Comparison of ENCODE assay signal across 20 cellular contexts in the genomic region with DNA sequence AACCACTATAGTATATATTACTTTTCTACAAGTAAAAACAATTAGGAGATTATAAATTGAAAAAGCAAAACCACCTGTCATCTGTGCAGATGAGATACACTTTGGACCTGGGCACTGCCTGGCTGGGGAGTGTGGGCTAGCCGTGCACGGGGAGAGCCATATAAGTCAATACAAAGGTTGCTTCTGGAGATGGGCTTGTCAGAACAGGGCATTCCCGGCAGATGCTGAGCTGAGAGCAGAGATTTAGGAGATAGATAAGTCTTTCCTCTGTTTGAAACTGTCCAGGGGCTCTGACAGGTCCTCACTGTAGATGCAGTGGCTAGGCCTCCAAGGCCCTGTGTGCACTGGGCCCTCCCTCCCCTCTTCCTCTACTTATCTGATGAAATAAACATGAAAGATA. TPM values are rescaled to one million over a fixed set of nuclear protein-coding genes. Genes with fewer than 3 reads are reported as not detected.
DNase-seq lines count a peak whose midpoint lies in the region; ATAC-seq, FAIRE-seq and TF ChIP-seq lines count a peak whose summit lies in the region.
"Had no signal": no experiment of that assay in that cellular context is flagged by ENCODE, and none has a peak within 500 bp of the region (broad histone marks: within the 10 kb centered on the region; RNA-seq: fewer than 3 reads in every experiment).

No MANE protein-coding gene starts in this region.

- DNase-seq in activated CD8-positive, alpha-beta T cell treated with anti-CD3 and anti-CD28 coated beads, Interleukin-2, amount 10 ng/mL, durations not matched to agents 7 days and 5 days: no peak
- DNase-seq in activated CD8-positive, alpha-beta T cell treated with anti-CD3 and anti-CD28 coated beads for 36 hours: no peak
- DNase-seq in colonic mucosa (peak; percentile 71), HepG2 (ENCODE audit: low spot score) (peak; percentile 7), Calu3 (no peak), gastrocnemius medialis (no peak), GM10266 (ENCODE audit: extremely low spot score) (no peak)
- DNase-seq: Caco-2; CD4-positive, alpha-beta T cell; DMS53; EL; KBM-7; MV-4-11; NCI-H1694 treated with DMSO at 0.1 percent for 48 hours; NCI-H446; NCI-H526 treated with DMSO at 0.1 percent for 48 hours; NK-92 treated with Interleukin-12 subunit alpha and Interleukin-12 subunit beta, amount 100 ng/mL, for 24 hours; SHP77 had no signal

- H3K4me3 Mint-ChIP-seq in activated CD8-positive, alpha-beta T cell treated with anti-CD3 and anti-CD28 coated beads, Interleukin-2, amount 10 ng/mL, durations not matched to agents 7 days and 5 days: no peak overlapping the region
- no peak overlapping the region for H3K4me3 Mint-ChIP-seq in activated CD8-positive, alpha-beta T cell treated with anti-CD3 and anti-CD28 coated beads for 36 hours
- H3K4me3 Mint-ChIP-seq in Calu3 (ENCODE audit: low read depth, unreplicated experiment): no peak overlapping the region
- H3K4me3 Mint-ChIP-seq: B cell; CD4-positive, alpha-beta T cell had no signal

- no peaks in the 10 kb centered on the region for H3K79me2 ChIP-seq in HepG2 (ENCODE audit: insufficient read depth, low read length)

- TF ChIP-seq RAD21 in HepG2 (CRISPR knock-in tag; IDR thresholded peaks at IDR 0.05): no peak

- H3K27me3 Mint-ChIP-seq in activated CD8-positive, alpha-beta T cell treated with anti-CD3 and anti-CD28 coated beads, Interleukin-2, amount 10 ng/mL, durations not matched to agents 7 days and 5 days (ENCODE audit: low read depth): no peaks in the 10 kb centered on the region
- no peaks in the 10 kb centered on the region for H3K27me3 Mint-ChIP-seq in activated CD8-positive, alpha-beta T cell treated with anti-CD3 and anti-CD28 coated beads for 36 hours
- no peaks in the 10 kb centered on the region for H3K27me3 Mint-ChIP-seq in Calu3 (ENCODE audit: unreplicated experiment)
- H3K27me3 Mint-ChIP-seq: B cell; CD4-positive, alpha-beta T cell had no signal

- no TSS peak for BruUV-seq in HepG2 (replicated peaks; lab: Mats Ljungman, UMichigan)
- BruUV-seq in Calu3 (replicated peaks; lab: Mats Ljungman, UMichigan): no TSS peak

- intact Hi-C loops in activated CD8-positive, alpha-beta T cell treated with anti-CD3 and anti-CD28 coated beads for 36 hours (cut with micrococcal nuclease): no loop called here
- intact Hi-C loops in colonic mucosa (cut with DNase I): no loop called here
- intact Hi-C loops in HepG2 (cut with micrococcal nuclease; ENCODE audit: unreplicated experiment): no loop called here
- intact Hi-C loops in Calu3 (cut with micrococcal nuclease; ENCODE audit: unreplicated experiment): no loop called here
- intact Hi-C loops in gastrocnemius medialis (cut with DNase I; ENCODE audit: low total_unique reads): no loop called here

- H3K4me3 ChIP-seq in colonic mucosa (no peak overlapping the region), HepG2 (replicated peaks in 1 of 3; ENCODE audit: insufficient read depth in 1 of 3, low read depth in 2 of 3, low read length in 3 of 3) (no peak overlapping the region), gastrocnemius medialis (no peak overlapping the region)

- H3K4me1 ChIP-seq in colonic mucosa: peaks cover 19% of the 10 kb centered on the region
- H3K4me1 ChIP-seq in HepG2 (ENCODE audit: insufficient read depth, low read length): peaks cover 30% of the 10 kb centered on the region
- peaks cover 19 to 26% of the 10 kb centered on the region in 2 donors for H3K4me1 ChIP-seq in gastrocnemius medialis
- H3K4me1 ChIP-seq: Caco-2 had no signal

- H3K27ac ChIP-seq in colonic mucosa: peak overlapping the region; percentile 81
- H3K27ac ChIP-seq in HepG2 (ENCODE audit: extremely low read length, insufficient read depth, low read length): no peak overlapping the region
- no peak overlapping the region for H3K27ac ChIP-seq in gastrocnemius medialis

- ATAC-seq in activated CD8-positive, alpha-beta T cell treated with anti-CD3 and anti-CD28 coated beads, Interleukin-2, amount 10 ng/mL, durations not matched to agents 7 days and 5 days: peak; percentile 11
- no peak for ATAC-seq in activated CD8-positive, alpha-beta T cell treated with anti-CD3 and anti-CD28 coated beads for 36 hours
- peak; percentile 91 for ATAC-seq in HepG2
- ATAC-seq in gastrocnemius medialis: no peak

- in situ Hi-C loops in HepG2 (cut with HindIII; ENCODE audit: extremely low pct_ligation_motif_present, low pct_unique_long_range_greater_than_20kb) (no loop called here), gastrocnemius medialis (cut with MboI; ENCODE audit: low sequenced_read_pairs in 4 of 4) (no loop called here)

- no peak for TF ChIP-seq CTCF in activated CD8-positive, alpha-beta T cell treated with anti-CD3 and anti-CD28 coated beads for 36 hours (IDR thresholded peaks at IDR 0.05)
- TF ChIP-seq CTCF in colonic mucosa (IDR thresholded peaks at IDR 0.05) (no peak), HepG2 (CRISPR knock-in tag; IDR thresholded peaks at IDR 0.05) (no peak), Calu3 (IDR thresholded peaks at IDR 0.05; ENCODE audit: unreplicated experiment) (no peak), gastrocnemius medialis (IDR thresholded peaks at IDR 0.05 in 4 of 5, conservative IDR thresholded peaks at IDR 0.05 in 1 of 5) (no peak), GM10266 (IDR thresholded peaks at IDR 0.05; ENCODE audit: control insufficient read depth, insufficient read depth, low read depth, missing control alignments) (no peak)

- no peaks in the 10 kb centered on the region for H3K36me3 ChIP-seq in colonic mucosa
- H3K36me3 ChIP-seq in HepG2 (replicated peaks in 1 of 2; ENCODE audit: control insufficient read depth in 1 of 2, insufficient read depth in 2 of 2, low read length in 2 of 2): no peaks in the 10 kb centered on the region
- peaks cover 0 to 2% of the 10 kb centered on the region in 2 donors for H3K36me3 ChIP-seq in gastrocnemius medialis

- no peak overlapping the region for H2AFZ ChIP-seq in HepG2 (ENCODE audit: low read length)

- peaks cover 5% of the 10 kb centered on the region for H3K36me3 Mint-ChIP-seq in activated CD8-positive, alpha-beta T cell treated with anti-CD3 and anti-CD28 coated beads, Interleukin-2, amount 10 ng/mL, durations not matched to agents 7 days and 5 days (ENCODE audit: low read depth)
- peaks cover 1% of the 10 kb centered on the region for H3K36me3 Mint-ChIP-seq in activated CD8-positive, alpha-beta T cell treated with anti-CD3 and anti-CD28 coated beads for 36 hours (ENCODE audit: low read depth)
- peaks cover 5% of the 10 kb centered on the region for H3K36me3 Mint-ChIP-seq in Calu3 (ENCODE audit: insufficient read depth, unreplicated experiment)

- no peaks in the 10 kb centered on the region for H4K20me1 ChIP-seq in HepG2 (ENCODE audit: insufficient read depth, low read length)

- H3K27ac Mint-ChIP-seq in activated CD8-positive, alpha-beta T cell treated with anti-CD3 and anti-CD28 coated beads, Interleukin-2, amount 10 ng/mL, durations not matched to agents 7 days and 5 days: no peak overlapping the region
- H3K27ac Mint-ChIP-seq in activated CD8-positive, alpha-beta T cell treated with anti-CD3 and anti-CD28 coated beads for 36 hours: no peak overlapping the region
- H3K27ac Mint-ChIP-seq in Calu3 (ENCODE audit: unreplicated experiment): no peak overlapping the region
- H3K27ac Mint-ChIP-seq: B cell; CD4-positive, alpha-beta T cell had no signal

- POLR2A ChIA-PET in activated CD8-positive, alpha-beta T cell treated with anti-CD3 and anti-CD28 coated beads, Interleukin-2, amount 10 ng/mL, durations not matched to agents 7 days and 5 days (lab: Charles Lee): no interaction called here
- POLR2A ChIA-PET in activated CD8-positive, alpha-beta T cell treated with anti-CD3 and anti-CD28 coated beads for 36 hours (lab: Charles Lee): interaction anchor here (1.7 kb wide), 1 partner anchor 26 kb away, joined by 5 read pairs; no protein-coding TSS in a partner anchor
- POLR2A ChIA-PET in HepG2 (lab: Yijun Ruan, JAX): interaction anchor here (0.6 to 1.0 kb wide), 2 partner anchors 34 to 36 kb away, joined by 3 to 4 read pairs; partner anchors contain the start of gene CD164

- H3K9me3 ChIP-seq in colonic mucosa (no peaks in the 10 kb centered on the region), HepG2 (ENCODE audit: low read length) (no peaks in the 10 kb centered on the region), gastrocnemius medialis (no peaks in the 10 kb centered on the region)
- H3K9me3 ChIP-seq: Caco-2 had no signal

- H3K4me1 Mint-ChIP-seq in activated CD8-positive, alpha-beta T cell treated with anti-CD3 and anti-CD28 coated beads, Interleukin-2, amount 10 ng/mL, durations not matched to agents 7 days and 5 days (ENCODE audit: low read depth): peaks cover 8% of the 10 kb centered on the region
- H3K4me1 Mint-ChIP-seq in activated CD8-positive, alpha-beta T cell treated with anti-CD3 and anti-CD28 coated beads for 36 hours (ENCODE audit: low read depth): peaks cover 7% of the 10 kb centered on the region
- peaks cover 47% of the 10 kb centered on the region for H3K4me1 Mint-ChIP-seq in Calu3 (ENCODE audit: low read depth, unreplicated experiment)
- H3K4me1 Mint-ChIP-seq: B cell had no signal

- no peaks in the 10 kb centered on the region for H3K27me3 ChIP-seq in colonic mucosa
- no peaks in the 10 kb centered on the region for H3K27me3 ChIP-seq in HepG2 (ENCODE audit: control insufficient read depth in 1 of 2, insufficient read depth in 2 of 2, low read length in 2 of 2)
- no peaks in the 10 kb centered on the region for H3K27me3 ChIP-seq in gastrocnemius medialis

- no peak for TF ChIP-seq POLR2A in HepG2 (IDR thresholded peaks at IDR 0.05; ENCODE audit: insufficient read depth in 1 of 2, low read depth in 2 of 2, low read length in 2 of 2)
- no peak for TF ChIP-seq POLR2A in gastrocnemius medialis (IDR thresholded peaks at IDR 0.05)

- WGBS in HepG2 (ENCODE audit: low lambda C conversion rate): 5% methylated on average over 3 of the region's 3 CpGs

- no peak overlapping the region; the same call in 1 of the 2 replicates for H3K4me2 ChIP-seq in HepG2 (ENCODE audit: low read depth, low read length)

- H3K9ac ChIP-seq in colonic mucosa (ENCODE audit: low read depth in 2 of 2, low read length in 2 of 2) (peak overlapping the region in 1 of 2 donors; percentile 64), HepG2 (ENCODE audit: insufficient read depth, low read depth, low read length) (no peak overlapping the region)

- FAIRE-seq in HepG2 (lab: Jason Lieb, UNC): no peak
- FAIRE-seq: GM12892 had no signal

- TF ChIP-seq EP300 in HepG2 (IDR thresholded peaks at IDR 0.05; ENCODE audit: low read depth in 2 of 2, low read length in 2 of 2): no peak
- TF ChIP-seq EP300 in HepG2 (CRISPR knock-in tag; IDR thresholded peaks at IDR 0.05; ENCODE audit: borderline replicate concordance): no peak

- H3K9me3 Mint-ChIP-seq in activated CD8-positive, alpha-beta T cell treated with anti-CD3 and anti-CD28 coated beads, Interleukin-2, amount 10 ng/mL, durations not matched to agents 7 days and 5 days (ENCODE audit: insufficient read depth): no peaks in the 10 kb centered on the region
- H3K9me3 Mint-ChIP-seq in activated CD8-positive, alpha-beta T cell treated with anti-CD3 and anti-CD28 coated beads for 36 hours: no peaks in the 10 kb centered on the region
- no peaks in the 10 kb centered on the region for H3K9me3 Mint-ChIP-seq in Calu3 (ENCODE audit: low read depth, unreplicated experiment)
- H3K9me3 Mint-ChIP-seq: CD4-positive, alpha-beta T cell had no signal

- CTCF ChIA-PET in activated CD8-positive, alpha-beta T cell treated with anti-CD3 and anti-CD28 coated beads, Interleukin-2, amount 10 ng/mL, durations not matched to agents 7 days and 5 days (lab: Charles Lee): no interaction called here
- CTCF ChIA-PET in activated CD8-positive, alpha-beta T cell treated with anti-CD3 and anti-CD28 coated beads for 36 hours (lab: Charles Lee): no interaction called here
- CTCF ChIA-PET in HepG2 (lab: Yijun Ruan, JAX; ENCODE audit: low intra/inter-chr PET ratio, low total read pairs) (no interaction called here), Calu3 (lab: Charles Lee) (no interaction called here)

RNA-seq across cellular contexts. Expression of gene CD164, which starts 34.5 kb away (rescaled TPM):
- 100 to 1,000 TPM; 236 to 249 TPM for total RNA-seq in activated CD8-positive, alpha-beta T cell treated with anti-CD3 and anti-CD28 coated beads, Interleukin-2, amount 10 ng/mL, durations not matched to agents 7 days and 5 days
- total RNA-seq in activated CD8-positive, alpha-beta T cell treated with anti-CD3 and anti-CD28 coated beads for 36 hours: 100 to 1,000 TPM; 144 to 146 TPM
- total RNA-seq in colonic mucosa: 100 to 1,000 TPM; 420 to 621 TPM
- 148 and 222 TPM in 2 replicates for total RNA-seq in HepG2 (2016; rRNA removed; fragmentation: Illumina TruSeq; extraction: Trizol)
- total RNA-seq in HepG2 (2016; cell fraction: cytosol; rRNA removed; fragmentation: Illumina TruSeq; extraction: Trizol; ENCODE audit: low read depth): 22.2 and 25.0 TPM in 2 replicates
- total RNA-seq in HepG2 (2016; cell fraction: insoluble cytoplasmic fraction; rRNA removed; fragmentation: Illumina TruSeq; extraction: Trizol): 152 and 227 TPM in 2 replicates
- total RNA-seq in HepG2 (2016; cell fraction: membrane; rRNA removed; fragmentation: Illumina TruSeq; extraction: Trizol): 57.9 and 68.8 TPM in 2 replicates
- 217 and 244 TPM in 2 replicates for total RNA-seq in HepG2 (2016; cell fraction: nucleus; rRNA removed; fragmentation: Illumina TruSeq; extraction: Trizol)
- 257 and 293 TPM in 2 replicates for polyA plus RNA-seq in HepG2 (2011; rRNA removed)
- polyA plus RNA-seq in HepG2 (2011; cell fraction: cytosol; rRNA removed): 113 and 156 TPM in 2 replicates
- 72.2 and 82.4 TPM in 2 replicates for polyA plus RNA-seq in HepG2 (2011; cell fraction: nucleus; rRNA removed)
- polyA plus RNA-seq in HepG2 (2012): 167 and 201 TPM in 2 replicates
- 20.0 and 22.1 TPM in 2 replicates for polyA plus RNA-seq in HepG2 (2016; cell fraction: cytosol; fragmentation: Illumina TruSeq; extraction: Trizol; ENCODE audit: low read depth)
- 148 and 155 TPM in 2 replicates for polyA plus RNA-seq in HepG2 (2016; cell fraction: insoluble cytoplasmic fraction; fragmentation: Illumina TruSeq; extraction: Trizol; ENCODE audit: low read depth)
- polyA plus RNA-seq in HepG2 (2016; cell fraction: membrane; fragmentation: Illumina TruSeq; extraction: Trizol; ENCODE audit: low read depth): 45.6 and 50.4 TPM in 2 replicates
- polyA plus RNA-seq in HepG2 (2016; cell fraction: nucleus; fragmentation: Illumina TruSeq; extraction: Trizol; ENCODE audit: insufficient read depth, low read depth): 320 and 334 TPM in 2 replicates
- polyA minus RNA-seq in HepG2 (2011; rRNA and poly(A)+ RNA removed; ENCODE audit: low replicate concordance): 273 and 666 TPM in 2 replicates
- 269 and 278 TPM in 2 replicates for polyA minus RNA-seq in HepG2 (2011; cell fraction: cytosol; rRNA and poly(A)+ RNA removed)
- 158 and 165 TPM in 2 replicates for polyA minus RNA-seq in HepG2 (2011; cell fraction: nucleus; rRNA and poly(A)+ RNA removed)
- total RNA-seq in Calu3 (2022): 339 and 343 TPM in 2 replicates
- 100 to 1,000 TPM in 3 of 4 donors, 10 to 100 TPM in 1; 50.1 to 134 (median 117) TPM for total RNA-seq in gastrocnemius medialis

Comparison
In these comparisons a context has a peak if more than half of its experiments do, and no peak if none do; other contexts are left out.
1. ATAC-seq: peak in activated CD8-positive, alpha-beta T cell treated with anti-CD3 and anti-CD28 coated beads, Interleukin-2, amount 10 ng/mL, durations not matched to agents 7 days and 5 days (single experiment) and HepG2 (single experiment); none in activated CD8-positive, alpha-beta T cell treated with anti-CD3 and anti-CD28 coated beads for 36 hours (single experiment) and gastrocnemius medialis (0 of 2).
2. DNase-seq: peak in colonic mucosa (single experiment) and HepG2 (single experiment); none in activated CD8-positive, alpha-beta T cell treated with anti-CD3 and anti-CD28 coated beads, Interleukin-2, amount 10 ng/mL, durations not matched to agents 7 days and 5 days (single experiment), activated CD8-positive, alpha-beta T cell treated with anti-CD3 and anti-CD28 coated beads for 36 hours (single experiment), Calu3 (single experiment), gastrocnemius medialis (0 of 2) and GM10266 (single experiment).